Comparison of ENCODE assay signal across 10 cellular contexts in genomic region chr2:239971115-239971514, GRCh38. TPM values are rescaled to one million over a fixed set of nuclear protein-coding genes. Genes with fewer than 3 reads are reported as not detected.
"Had no signal": no experiment of that assay in that cellular context is flagged by ENCODE, and none has a peak within 500 bp of the region (broad histone marks: within the 10 kb centered on the region; RNA-seq: fewer than 3 reads in every experiment).

No MANE protein-coding gene starts in this region.

- ATAC-seq: HepG2 had no signal

- H3K9ac ChIP-seq: GM23248, KMS-11 had no signal

- H3K4me2 ChIP-seq: KMS-11 had no signal

- H3K4me3 Mint-ChIP-seq: H9, IgD-negative memory B cell had no signal

- H3K27ac Mint-ChIP-seq: H9 had no signal

- H3K27me3 Mint-ChIP-seq: IgD-negative memory B cell had no signal

- H3K27ac ChIP-seq: GM23248, HL-60, KMS-11 had no signal

- DNase-seq: GM23248, H9, HCEC 1CT, KBM-7 had no signal

- H3K4me1 Mint-ChIP-seq: H9 had no signal

- H3K4me3 ChIP-seq: GM23248 had no signal

- H2AFZ ChIP-seq: GM23248 had no signal

RNA-seq across cellular contexts. Expression of gene OR6B2, which starts 59.1 kb away (rescaled TPM):
- total RNA-seq: GM23248, H1, H9, HepG2, HT1080 had no signal
- polyA plus RNA-seq: GM23248, H1, HepG2, IgD-negative memory B cell had no signal
